Comparison of ENCODE assay signal across 14 cellular contexts in genomic region chr5:32147236-32147635, GRCh38. TPM values are rescaled to one million over a fixed set of nuclear protein-coding genes. Genes with fewer than 3 reads are reported as not detected.
A peak's percentile ranks its signal among the peaks of the same experiment; 100 is the strongest.
DNase-seq lines count a peak whose midpoint lies in the region; ATAC-seq and TF ChIP-seq lines count a peak whose summit lies in the region.
"Had no signal": no experiment of that assay in that cellular context is flagged by ENCODE, and none has a peak within 500 bp of the region (broad histone marks: within the 10 kb centered on the region; RNA-seq: fewer than 3 reads in every experiment).

No MANE protein-coding gene starts in this region.

- peaks cover 0 to 50% of the 10 kb centered on the region in 2 donors for H3K4me1 ChIP-seq in right atrium auricular region
- peaks cover 64% of the 10 kb centered on the region for H3K4me1 ChIP-seq in adipocyte (ENCODE audit: control insufficient read depth, insufficient read depth, low read length)
- H3K4me1 ChIP-seq in liver (ENCODE audit: control insufficient read depth in 4 of 4, insufficient read depth in 4 of 4, low read length in 3 of 4) = peaks cover 8 to 34% (median 31%) of the 10 kb centered on the region in 4 donors

- H3K36me3 Mint-ChIP-seq in activated T-helper 17 cell treated with anti-CD3 and anti-CD28 coated beads, Interleukin-2, amount 50 U/mL, for 72 hours (ENCODE audit: low read depth) = peaks cover 55% of the 10 kb centered on the region

- H3K27ac ChIP-seq in right atrium auricular region (no peak overlapping the region), liver (ENCODE audit: low read depth in 1 of 2, low read length in 2 of 2) (no peak overlapping the region)
- H3K27ac ChIP-seq: ascending aorta had no signal

- intact Hi-C loops in Right ventricle myocardium inferior (cut with DNase I) = no loop called here

- no peak overlapping the region for H3K27ac Mint-ChIP-seq in activated T-helper 17 cell treated with anti-CD3 and anti-CD28 coated beads, Interleukin-2, amount 50 U/mL, for 72 hours

- no peaks in the 10 kb centered on the region for H3K27me3 ChIP-seq in right atrium auricular region
- no peaks in the 10 kb centered on the region for H3K27me3 ChIP-seq in adipocyte (replicated peaks; ENCODE audit: control insufficient read depth, insufficient read depth, low read length)
- H3K27me3 ChIP-seq in liver (ENCODE audit: control insufficient read depth in 4 of 4, insufficient read depth in 4 of 4, low read length in 3 of 4) = no peaks in the 10 kb centered on the region
- H3K27me3 ChIP-seq: ascending aorta, MG63, spleen had no signal

- H3K9ac ChIP-seq in adipocyte (ENCODE audit: low read length) (peak overlapping the region; percentile 31), liver (ENCODE audit: low read depth in 1 of 2, low read length in 2 of 2) (peak overlapping the region in 1 of 2 donors; percentile 9)

- no peak for TF ChIP-seq RAD21 in liver (IDR thresholded peaks at IDR 0.05)

- 15% methylated on average over 3 of the region's 3 CpGs for WGBS in liver

- TF ChIP-seq CTCF in right atrium auricular region (IDR thresholded peaks at IDR 0.05) = no peak
- no peak for TF ChIP-seq CTCF in liver (IDR thresholded peaks at IDR 0.05; ENCODE audit: low read depth, low read length, missing input control)

- ATAC-seq in Right ventricle myocardium inferior (peak; percentile 36), HG03565 (IDR thresholded peaks at IDR 0.05; ENCODE audit: unreplicated experiment) (no peak)
- no peak for ATAC-seq in activated T-helper 17 cell treated with anti-CD3 and anti-CD28 coated beads, Interleukin-2, amount 50 U/mL, for 72 hours (replicated peaks)
- ATAC-seq: activated T-cell treated with anti-CD3 and anti-CD28 coated beads, Interleukin-2, amount 50 U/mL, for 4 hours had no signal

- no peaks in the 10 kb centered on the region for H3K9me3 ChIP-seq in right atrium auricular region
- no peaks in the 10 kb centered on the region for H3K9me3 ChIP-seq in adipocyte (ENCODE audit: control insufficient read depth, low read length)
- no peaks in the 10 kb centered on the region for H3K9me3 ChIP-seq in liver (ENCODE audit: control insufficient read depth in 4 of 4, low read length in 3 of 4)
- H3K9me3 ChIP-seq: ascending aorta, MG63, spleen had no signal

- no peaks in the 10 kb centered on the region for H3K9me3 Mint-ChIP-seq in activated T-helper 17 cell treated with anti-CD3 and anti-CD28 coated beads, Interleukin-2, amount 50 U/mL, for 72 hours
- H3K9me3 Mint-ChIP-seq: activated T-cell treated with anti-CD3 and anti-CD28 coated beads, Interleukin-2, amount 50 U/mL, for 4 hours had no signal

- no peak overlapping the region for H3K4me3 Mint-ChIP-seq in activated T-helper 17 cell treated with anti-CD3 and anti-CD28 coated beads, Interleukin-2, amount 50 U/mL, for 72 hours
- H3K4me3 Mint-ChIP-seq: activated T-cell treated with anti-CD3 and anti-CD28 coated beads, Interleukin-2, amount 50 U/mL, for 4 hours had no signal

- DNase-seq in Right ventricle myocardium inferior (ENCODE audit: missing footprints) (no peak), right atrium auricular region (ENCODE audit: low spot score) (no peak), adipocyte (ENCODE audit: low read depth) (peak; percentile 61), islet precursor cell (no peak), NCI-H345 treated with DMSO at 0.1 percent for 48 hours (lab: John Stamatoyannopoulos, UW; ENCODE audit: unreplicated experiment) (no peak)
- DNase-seq: activated CD4-positive, alpha-beta T cell treated with anti-CD3 and anti-CD28 coated beads for 48 hours; activated T-cell treated with anti-CD3 and anti-CD28 coated beads, Interleukin-2, amount 50 U/mL, for 4 hours; MG63; spleen had no signal

- H3K36me3 ChIP-seq in right atrium auricular region (no peaks in the 10 kb centered on the region), adipocyte (ENCODE audit: control insufficient read depth, insufficient read depth, low read length, severe bottlenecking) (peaks cover 3% of the 10 kb centered on the region), liver (ENCODE audit: control insufficient read depth in 4 of 4, insufficient read depth in 3 of 4, low read depth in 1 of 4, low read length in 3 of 4) (no peaks in the 10 kb centered on the region)
- H3K36me3 ChIP-seq: ascending aorta had no signal

- no peak overlapping the region for H3K4me3 ChIP-seq in right atrium auricular region
- H3K4me3 ChIP-seq in adipocyte (ENCODE audit: low read length) = no peak overlapping the region
- H3K4me3 ChIP-seq in liver (ENCODE audit: low read depth in 1 of 3, low read length in 3 of 3) = no peak overlapping the region
- H3K4me3 ChIP-seq: ascending aorta, HAP-1, MG63, spleen had no signal

- H3K27me3 Mint-ChIP-seq in activated T-helper 17 cell treated with anti-CD3 and anti-CD28 coated beads, Interleukin-2, amount 50 U/mL, for 72 hours = no peaks in the 10 kb centered on the region

- peaks cover 21% of the 10 kb centered on the region for H3K4me1 Mint-ChIP-seq in activated T-helper 17 cell treated with anti-CD3 and anti-CD28 coated beads, Interleukin-2, amount 50 U/mL, for 72 hours

TF ChIP-seq in liver, 16 proteins besides CTCF, POLR2A, EP300 and RAD21:
- TF ChIP-seq TAF1 (conservative IDR thresholded peaks at IDR 0.05) (no peak), EGR1 (IDR thresholded peaks at IDR 0.05; ENCODE audit: low read depth in 2 of 2) (no peak), JUND (IDR thresholded peaks at IDR 0.05) (no peak), FOXA1 (IDR thresholded peaks at IDR 0.05) (no peak), NR2F2 (IDR thresholded peaks at IDR 0.05) (no peak), HNF4A (conservative IDR thresholded peaks at IDR 0.05) (peak; percentile 18 to 24)

RNA-seq across cellular contexts. Expression of gene GOLPH3, which starts 26.9 kb away (rescaled TPM):
- 42.3 TPM for total RNA-seq in Right ventricle myocardium inferior
- 10 to 100 TPM; 60.6 to 63.7 TPM for total RNA-seq in right atrium auricular region
- total RNA-seq in liver = 100 to 1,000 TPM in 1 of 2 donors, 10 to 100 TPM in 1; 70.5 to 116 TPM
- 10 to 100 TPM; 64.1 to 66.5 TPM for polyA plus RNA-seq in liver
- total RNA-seq in activated T-helper 17 cell treated with anti-CD3 and anti-CD28 coated beads, Interleukin-2, amount 50 U/mL, for 72 hours = 10 to 100 TPM; 51.7 to 74.1 TPM
